ENCODE assay signal across 26 cellular contexts in the genomic region with DNA sequence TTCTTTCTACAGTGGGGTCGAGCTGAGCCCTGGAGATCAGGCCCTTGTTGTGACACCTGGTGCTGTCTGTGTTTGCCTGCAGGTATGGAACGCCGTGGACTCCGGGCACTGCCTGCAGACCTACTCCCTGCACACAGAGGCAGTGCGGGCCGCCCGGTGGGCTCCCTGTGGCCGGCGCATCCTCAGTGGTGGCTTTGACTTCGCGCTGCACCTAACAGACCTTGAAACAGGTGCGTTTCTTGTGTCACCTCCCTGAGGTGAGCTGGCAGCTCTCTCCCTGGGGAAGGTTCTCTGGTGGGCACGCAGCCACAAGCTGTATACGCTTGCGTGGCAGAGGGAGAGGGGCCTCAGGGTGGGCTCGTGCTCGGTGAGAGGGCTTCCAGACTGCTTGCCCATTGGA.
"Had no signal": no experiment of that assay in that cellular context is flagged by ENCODE, and none has a peak within 500 bp of the region (broad histone marks: within the 10 kb centered on the region; RNA-seq: fewer than 3 reads in every experiment).

No MANE protein-coding gene starts in this region.

- H3K4me2 ChIP-seq: neural progenitor cell, smooth muscle cell had no signal

- H3K9me3 ChIP-seq: heart left ventricle, lower lobe of right lung, psoas muscle, right lobe of liver, tibial nerve, upper lobe of left lung had no signal

- H3K27me3 ChIP-seq: heart left ventricle, right lobe of liver, tibial nerve, upper lobe of left lung had no signal

- H3K4me3 ChIP-seq: heart left ventricle, lower lobe of right lung, neural progenitor cell, psoas muscle, right lobe of liver, smooth muscle cell, tibial nerve, upper lobe of left lung had no signal

- ATAC-seq: heart left ventricle; left colon; left ventricle myocardium superior; lower lobe of right lung; natural killer cell; psoas muscle; right lobe of liver; stimulated activated memory B cell treated with anti-CD40 and anti-IgM and Interleukin-4, amounts not matched to agents 10 μg/mL and 1 μg/mL and 100 μg/mL, for 72 hours; stimulated activated naive CD8-positive, alpha-beta T cell treated with anti-CD3 and anti-CD28 coated beads, Interleukin-15, amount 100 ng/mL, for 72 hours had no signal

- H2AFZ ChIP-seq: neural progenitor cell, parathyroid adenoma had no signal

- H3K27ac ChIP-seq: heart left ventricle, lower lobe of right lung, neural progenitor cell, parathyroid adenoma, psoas muscle, right lobe of liver, tibial nerve, upper lobe of left lung had no signal

- DNase-seq: heart left ventricle; hypothalamus; immature natural killer cell; kidney; left colon; left ventricle myocardium superior; lower lobe of right lung; mammary epithelial cell; mesendoderm; naive B cell; natural killer cell; nephron progenitor cell; psoas muscle; right lobe of liver; stimulated activated CD4-positive, alpha-beta T cell treated with anti-CD3 and anti-CD28 coated beads, Interleukin-1b, Interleukin-23, amount 100 ng/mL, for 48 hours; stimulated activated CD4-positive, alpha-beta T cell treated with anti-CD3 and anti-CD28 coated beads, Interleukin-2, amount 100 ng/mL, for 48 hours; stimulated activated CD4-positive, alpha-beta T cell treated with anti-CD3 and anti-CD28 coated beads, Interleukin-4, amount 100 ng/mL, for 4 hours; stimulated activated CD8-positive, alpha-beta memory T cell treated with anti-CD3 and anti-CD28 coated beads, Interleukin-4, amount 100 ng/mL, for 48 hours; stimulated activated naive CD4-positive, alpha-beta T cell treated with Interleukin-2 at 50 U/mL for 16 hours; stimulated activated naive CD8-positive, alpha-beta T cell treated with anti-CD3 and anti-CD28 coated beads, Interleukin-15, amount 100 ng/mL, for 72 hours had no signal

- H3K4me1 ChIP-seq: heart left ventricle, lower lobe of right lung, parathyroid adenoma, right lobe of liver, tibial nerve, upper lobe of left lung had no signal

- H3K36me3 ChIP-seq: neural progenitor cell, right lobe of liver had no signal

- H3K9ac ChIP-seq: neural progenitor cell, parathyroid adenoma had no signal
